12 cellular contexts compared by ENCODE assay signal in genomic region chr1:225464851-225465792, GRCh38. TPM values are rescaled to one million over a fixed set of nuclear protein-coding genes. Genes with fewer than 3 reads are reported as not detected.
DNase-seq lines count a peak whose midpoint lies in the region; ATAC-seq, FAIRE-seq and TF ChIP-seq lines count a peak whose summit lies in the region.
"Had no signal": no experiment of that assay in that cellular context is flagged by ENCODE, and none has a peak within 500 bp of the region (broad histone marks: within the 10 kb centered on the region; RNA-seq: fewer than 3 reads in every experiment).

No MANE protein-coding gene starts in this region.

- no peak overlapping the region for H3K4me3 ChIP-seq in kidney (ENCODE audit: low read length in 2 of 2)
- H3K4me3 ChIP-seq in stomach smooth muscle (ENCODE audit: low read length in 2 of 2), result peak overlapping the region; percentile 12 to 54
- H3K4me3 ChIP-seq in testis, result no peak overlapping the region
- H3K4me3 ChIP-seq: K562, smooth muscle cell, suprapubic skin had no signal

- H3K27ac ChIP-seq in kidney (ENCODE audit: low read depth in 2 of 2, low read length in 2 of 2), result no peak overlapping the region
- H3K27ac ChIP-seq in stomach smooth muscle (ENCODE audit: low read length), result peak overlapping the region; percentile 92
- no peak overlapping the region for H3K27ac ChIP-seq in testis
- H3K27ac ChIP-seq: suprapubic skin had no signal

- DNase-seq in cardiac septum (ENCODE audit: low spot score), result peak; percentile 60
- no peak for DNase-seq in Right ventricle myocardium inferior (ENCODE audit: missing footprints)
- DNase-seq in WTC11 (ENCODE audit: low spot score), result peak; percentile 51
- DNase-seq in kidney, result peak; percentile 75
- no peak for DNase-seq in iPS-NIHi11 (ENCODE audit: low spot score)
- no peak for DNase-seq in testis
- DNase-seq: Calu3 had no signal

- FAIRE-seq in kidney (lab: Jason Lieb, UNC), result no peak
- FAIRE-seq: K562 had no signal

- no peaks in the 10 kb centered on the region for H3K27me3 Mint-ChIP-seq in WTC11 (ENCODE audit: low read depth)

- 76 to 83% methylated on average over 15 of the region's 15 CpGs for WGBS in testis, 2 donors

- no peaks in the 10 kb centered on the region for H3K9me3 Mint-ChIP-seq in WTC11

- TF ChIP-seq CTCF in WTC11 (IDR thresholded peaks at IDR 0.05) (no peak), kidney (IDR thresholded peaks at IDR 0.05; ENCODE audit: borderline replicate concordance, extremely low read depth, insufficient read depth) (no peak), testis (IDR thresholded peaks at IDR 0.05) (no peak)

- peak overlapping the region; percentile 44; the same call in 1 of the 2 replicates for H3K27ac Mint-ChIP-seq in WTC11

- TF ChIP-seq POLR2A in testis (IDR thresholded peaks at IDR 0.05), result no peak

- POLR2A ChIA-PET in WTC11 (lab: Charles Lee), result no interaction called here

- peaks cover 55% of the 10 kb centered on the region for H3K4me1 Mint-ChIP-seq in WTC11

- CTCF ChIA-PET in WTC11 (lab: Charles Lee), result interaction anchor here (0.6 to 3.2 kb wide), 8 partner anchors 10 to 528 kb away, joined by 3 to 25 read pairs (median 3); partner anchors contain the start of gene SRP9

- no peaks in the 10 kb centered on the region for H3K36me3 ChIP-seq in kidney (ENCODE audit: control insufficient read depth in 1 of 2, insufficient read depth in 2 of 2, low read length in 2 of 2)
- no peaks in the 10 kb centered on the region for H3K36me3 ChIP-seq in stomach smooth muscle (ENCODE audit: control insufficient read depth in 2 of 2, insufficient read depth in 2 of 2, low read length in 2 of 2)
- H3K36me3 ChIP-seq in testis (ENCODE audit: low read depth, missing control alignments), result no peaks in the 10 kb centered on the region
- H3K36me3 ChIP-seq: suprapubic skin had no signal

- no peak for ATAC-seq in Right ventricle myocardium inferior
- peak; percentile 58 for ATAC-seq in WTC11
- ATAC-seq in HG03439 (IDR thresholded peaks at IDR 0.05; ENCODE audit: unreplicated experiment), result no peak
- ATAC-seq: K562 had no signal

- no peaks in the 10 kb centered on the region for H3K36me3 Mint-ChIP-seq in WTC11

- intact Hi-C loops in cardiac septum (cut with DNase I) (no loop called here), Right ventricle myocardium inferior (cut with DNase I) (no loop called here), kidney (cut with DNase I) (no loop called here), testis (cut with DNase I; ENCODE audit: low total_unique reads) (no loop called here)

- H3K4me3 Mint-ChIP-seq in WTC11, result no peak overlapping the region

- H3K4me1 ChIP-seq in kidney (ENCODE audit: control insufficient read depth in 1 of 2, insufficient read depth in 1 of 2, low read depth in 1 of 2, low read length in 2 of 2), result peaks cover 0 to 5% of the 10 kb centered on the region in 2 donors
- peaks cover 75% of the 10 kb centered on the region for H3K4me1 ChIP-seq in stomach smooth muscle (ENCODE audit: control insufficient read depth, insufficient read depth, low read length)
- peaks cover 20% of the 10 kb centered on the region for H3K4me1 ChIP-seq in testis

- H3K9ac ChIP-seq in kidney (ENCODE audit: low read length in 2 of 2) (no peak overlapping the region), stomach smooth muscle (ENCODE audit: low read length in 2 of 2) (peak overlapping the region; percentile 13 to 36)

- H3K9me3 ChIP-seq in kidney (ENCODE audit: control insufficient read depth in 1 of 2, low read length in 2 of 2) (no peaks in the 10 kb centered on the region), stomach smooth muscle (ENCODE audit: control insufficient read depth in 2 of 2, low read length in 2 of 2) (no peaks in the 10 kb centered on the region), testis (no peaks in the 10 kb centered on the region)
- H3K9me3 ChIP-seq: suprapubic skin had no signal

- H3K27me3 ChIP-seq in stomach smooth muscle (ENCODE audit: control insufficient read depth in 1 of 2, insufficient read depth in 2 of 2, low read length in 2 of 2), result no peaks in the 10 kb centered on the region
- H3K27me3 ChIP-seq in testis, result no peaks in the 10 kb centered on the region
- H3K27me3 ChIP-seq: suprapubic skin had no signal

TF ChIP-seq in WTC11, 78 proteins besides CTCF, POLR2A, EP300 and RAD21:
- no peak for TF ChIP-seq TP53 (CRISPR knock-in tag; IDR thresholded peaks at IDR 0.05)
- no peak for TF ChIP-seq GRHL2 (CRISPR knock-in tag; IDR thresholded peaks at IDR 0.05; ENCODE audit: insufficient replicate concordance, severe bottlenecking)
- TF ChIP-seq USF1 (CRISPR knock-in tag; IDR thresholded peaks at IDR 0.05), result no peak
- 0 out of 2 replicates have a peak, but pooled peaks have one; percentile 27 for TF ChIP-seq SMAD3 (CRISPR knock-in tag; IDR thresholded peaks at IDR 0.05; ENCODE audit: borderline replicate concordance)
- no peak for TF ChIP-seq NR2C2 (CRISPR knock-in tag; IDR thresholded peaks at IDR 0.05)
- TF ChIP-seq IRF2 (CRISPR knock-in tag; IDR thresholded peaks at IDR 0.05; ENCODE audit: borderline replicate concordance, low read depth), result no peak
- no peak for TF ChIP-seq FOXP4 (CRISPR knock-in tag; IDR thresholded peaks at IDR 0.05)
- no peak for TF ChIP-seq ZNF671 (CRISPR knock-in tag; IDR thresholded peaks at IDR 0.05)
- TF ChIP-seq ZNF121 (CRISPR knock-in tag; IDR thresholded peaks at IDR 0.05), result no peak
- no peak for TF ChIP-seq OVOL2 (CRISPR knock-in tag; IDR thresholded peaks at IDR 0.05; ENCODE audit: borderline replicate concordance)
- TF ChIP-seq TEAD1 (CRISPR knock-in tag; IDR thresholded peaks at IDR 0.05), result peak; percentile 23; the same call in 1 of the 2 replicates
- no peak for TF ChIP-seq ZNF317 (CRISPR knock-in tag; IDR thresholded peaks at IDR 0.05; ENCODE audit: borderline replicate concordance, low read depth)
- TF ChIP-seq FOXP1 (CRISPR knock-in tag; IDR thresholded peaks at IDR 0.05; ENCODE audit: borderline replicate concordance), result 0 out of 2 replicates have a peak, but pooled peaks have one; percentile 53

RNA-seq across cellular contexts. Expression of gene LBR, which starts 37.3 kb away (rescaled TPM):
- 13.7 TPM for total RNA-seq in cardiac septum
- 19.0 TPM for total RNA-seq in Right ventricle myocardium inferior
- 63.8 to 86.0 TPM (median 66.0 TPM) in 3 replicates for total RNA-seq in WTC11 (2021)
- total RNA-seq in kidney, result 80.2 TPM
- 13.1 TPM for polyA plus RNA-seq in kidney (ENCODE audit: insufficient read depth, low read depth, low replicate concordance)
- 10 to 100 TPM; 31.7 to 39.9 TPM for total RNA-seq in testis
- 40.3 TPM for polyA plus RNA-seq in testis (ENCODE audit: insufficient read depth, low read depth, low replicate concordance)

Comparison
In these comparisons a context has a peak if more than half of its experiments do, and no peak if none do; other contexts are left out.
1. DNase-seq: peak in cardiac septum (single experiment), WTC11 (single experiment) and kidney (single experiment); none in Right ventricle myocardium inferior (single experiment), iPS-NIHi11 (single experiment) and testis (single experiment).
2. H3K4me3 ChIP-seq: peak in stomach smooth muscle (2 of 2); none in kidney (0 of 2) and testis (0 of 2).
3. H3K9ac ChIP-seq: peak in stomach smooth muscle (2 of 2); none in kidney (0 of 2).